In genomic region chr11:125348704-125349635, GRCh38 we compare ENCODE assay signal across 8 cellular contexts.
DNase-seq lines count a peak whose midpoint lies in the region; ATAC-seq and TF ChIP-seq lines count a peak whose summit lies in the region.

No MANE protein-coding gene starts in this region.

- H3K27me3 ChIP-seq in DOHH2 (ENCODE audit: control insufficient read depth, low read length): no peaks in the 10 kb centered on the region

- no peaks in the 10 kb centered on the region for H3K36me3 ChIP-seq in DOHH2 (ENCODE audit: control insufficient read depth, low read length)

- no peak overlapping the region for H3K4me2 ChIP-seq in DOHH2 (ENCODE audit: low read length)

- no peak overlapping the region for H3K27ac ChIP-seq in DOHH2 (ENCODE audit: low read depth, low read length)
- H3K27ac ChIP-seq in RWPE1: no peak overlapping the region

- DNase-seq in RWPE1 (ENCODE audit: low spot score): peak; percentile 58
- DNase-seq in amygdala (lab: John Stamatoyannopoulos, UW): peak in 37 of 56 donors; percentile 9 to 71 (median 30)
- DNase-seq in hypothalamus (lab: John Stamatoyannopoulos, UW): peak in 37 of 51 donors; percentile 4 to 74 (median 39)
- DNase-seq in stimulated activated CD4-positive, alpha-beta T cell treated with anti-CD3 and anti-CD28 coated beads, Interleukin-12 subunit alpha, Interleukin-12 subunit beta, amount 100 ng/mL, for 48 hours (ENCODE audit: low read depth in 2 of 3, low spot score in 1 of 3): peak in 2 of 3 donors; percentile 24 to 32
- DNase-seq in NCI-H510A (lab: John Stamatoyannopoulos, UW): no peak

- no peaks in the 10 kb centered on the region for H3F3A ChIP-seq in DOHH2 (ENCODE audit: control insufficient read depth, insufficient read depth)

- H3K79me2 ChIP-seq in DOHH2 (ENCODE audit: control insufficient read depth, low read length): no peaks in the 10 kb centered on the region

- CTCF ChIA-PET in RWPE1 (lab: Yijun Ruan, JAX): interaction anchor here (0.6 to 0.9 kb wide), 6 partner anchors 24 to 482 kb away, joined by 3 to 9 read pairs (median 4); partner anchors contain the start of gene FEZ1

- POLR2A ChIA-PET in RWPE1 (lab: Yijun Ruan, JAX; ENCODE audit: low non-redundant PET): no interaction called here

- ATAC-seq in HG02610 (IDR thresholded peaks at IDR 0.05; ENCODE audit: unreplicated experiment): peak; percentile 51
- no peak for ATAC-seq in HG02571 (IDR thresholded peaks at IDR 0.05; ENCODE audit: unreplicated experiment)

- H3K4me1 ChIP-seq in DOHH2 (ENCODE audit: control insufficient read depth, low read length): no peaks in the 10 kb centered on the region

- TF ChIP-seq CTCF in DOHH2 (IDR thresholded peaks at IDR 0.05; ENCODE audit: low read depth, low read length, poor library complexity, severe bottlenecking): peak; percentile 87
- TF ChIP-seq CTCF in RWPE1 (conservative IDR thresholded peaks at IDR 0.05; ENCODE audit: low read depth): peak; percentile 83

- no peaks in the 10 kb centered on the region; the same call in 1 of the 2 replicates for H4K20me1 ChIP-seq in DOHH2 (ENCODE audit: control insufficient read depth, insufficient read depth, low read depth, low read length)

- H3K4me3 ChIP-seq in DOHH2 (ENCODE audit: low read length): no peak overlapping the region

- H3K9me3 ChIP-seq in DOHH2 (ENCODE audit: control insufficient read depth, insufficient read depth, low read length): no peaks in the 10 kb centered on the region

- H3K9me2 ChIP-seq in DOHH2 (replicated peaks; ENCODE audit: control insufficient read depth, low read length): no peaks in the 10 kb centered on the region
